Comparison of ENCODE assay signal across 18 cellular contexts in the genomic region with DNA sequence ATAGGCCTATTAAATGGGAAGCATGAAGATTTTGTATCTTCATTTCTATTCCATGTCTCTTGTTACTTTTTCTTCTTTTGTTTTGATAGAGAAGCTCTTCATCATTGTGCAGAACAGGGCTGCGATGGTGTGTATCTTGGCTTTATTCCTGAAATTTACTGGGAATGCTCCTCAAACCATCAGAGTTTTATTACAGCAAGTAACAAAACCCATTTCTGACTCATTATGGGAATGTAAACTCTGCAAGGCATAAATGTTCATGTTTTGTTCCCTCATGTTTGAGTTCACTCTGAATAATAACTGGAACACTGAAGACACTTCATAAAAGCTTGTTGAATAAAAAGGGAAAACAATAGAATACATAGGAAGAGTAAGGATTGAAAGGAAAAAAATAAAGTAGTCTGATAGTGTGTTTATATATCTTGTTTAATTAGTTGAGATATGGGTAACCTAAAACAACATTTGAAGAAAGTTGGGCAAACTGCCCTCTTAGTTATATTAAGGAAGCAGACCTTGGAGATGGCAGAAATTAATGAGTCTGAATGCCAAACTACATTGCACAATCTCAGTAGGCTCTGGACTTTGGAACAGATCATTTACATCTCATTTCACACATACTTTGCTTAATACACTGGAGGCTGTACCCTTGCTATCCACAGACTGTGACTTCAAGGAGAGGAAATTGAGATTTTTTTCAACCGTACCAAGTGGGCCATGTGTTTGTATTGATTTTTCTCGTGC.
DNase-seq lines count a peak whose midpoint lies in the region; ATAC-seq, FAIRE-seq and TF ChIP-seq lines count a peak whose summit lies in the region.
"Had no signal": no experiment of that assay in that cellular context is flagged by ENCODE, and none has a peak within 500 bp of the region (broad histone marks: within the 10 kb centered on the region; RNA-seq: fewer than 3 reads in every experiment).

No MANE protein-coding gene starts in this region.

- BruUV-seq in HepG2 (replicated peaks; lab: Mats Ljungman, UMichigan) = no TSS peak

- H3K9me3 ChIP-seq in left ventricle myocardium inferior (replicated peaks) (no peaks in the 10 kb centered on the region), HepG2 (ENCODE audit: low read length) (peaks cover 48% of the 10 kb centered on the region)

- WGBS in HepG2 (ENCODE audit: low lambda C conversion rate) = 3% methylated on average over 3 of the region's 3 CpGs

- H3K27me3 ChIP-seq in left ventricle myocardium inferior (ENCODE audit: low read depth) = no peaks in the 10 kb centered on the region
- no peaks in the 10 kb centered on the region for H3K27me3 ChIP-seq in HepG2 (ENCODE audit: control insufficient read depth in 1 of 2, insufficient read depth in 2 of 2, low read length in 2 of 2)

- DNase-seq in Right ventricle myocardium inferior (ENCODE audit: missing footprints) (no peak), left ventricle myocardium inferior (no peak), HepG2 (ENCODE audit: low spot score) (no peak), SHP77 treated with DMSO at 0.1 percent for 48 hours (lab: John Stamatoyannopoulos, UW) (no peak)
- DNase-seq: activated CD4-positive, alpha-beta T cell treated with anti-CD3 and anti-CD28 coated beads, Interleukin-2, amount 50 U/mL, for 4 hours; activated gamma-delta T cell treated with Interleukin-2 at 50 U/mL for 16 hours; cerebellar nuclear complex; DMS 273 treated with DMSO at 0.1 percent for 48 hours; foreskin melanocyte; PC-9 had no signal

- H3K79me2 ChIP-seq in HepG2 (ENCODE audit: insufficient read depth, low read length) = no peaks in the 10 kb centered on the region
- H3K79me2 ChIP-seq: parathyroid adenoma had no signal

- H3K27ac ChIP-seq in left ventricle myocardium inferior (replicated peaks) (no peak overlapping the region), HepG2 (ENCODE audit: extremely low read length, insufficient read depth, low read length) (no peak overlapping the region), temporal lobe (ENCODE audit: low read depth, low read length) (peak overlapping the region; percentile 9)
- H3K27ac ChIP-seq: HL-60, parathyroid adenoma, PC-9 had no signal

- ATAC-seq in Right ventricle myocardium inferior (peak; percentile 59), HepG2 (no peak), HG03139 (IDR thresholded peaks at IDR 0.05; ENCODE audit: unreplicated experiment) (no peak)
- ATAC-seq in activated CD4-positive, CD25-positive, alpha-beta regulatory T cell treated with anti-CD3 and anti-CD28 coated beads, Interleukin-2, amount 50 U/mL, for 24 hours = no peak
- ATAC-seq: stimulated activated effector memory CD8-positive, alpha-beta T cell treated with anti-CD3 and anti-CD28 coated beads, Interleukin-12 subunit alpha, Interleukin-12 subunit beta, amount 100 ng/mL, for 72 hours had no signal

- intact Hi-C loops in Right ventricle myocardium inferior (cut with DNase I) = no loop called here
- intact Hi-C loops in left ventricle myocardium inferior (cut with micrococcal nuclease) = no loop called here
- intact Hi-C loops in HepG2 (cut with micrococcal nuclease; ENCODE audit: unreplicated experiment) = no loop called here

- no peaks in the 10 kb centered on the region for H3K4me1 ChIP-seq in left ventricle myocardium inferior
- H3K4me1 ChIP-seq in HepG2 (ENCODE audit: insufficient read depth, low read length) = no peaks in the 10 kb centered on the region
- H3K4me1 ChIP-seq: parathyroid adenoma had no signal

- H3K9ac ChIP-seq in HepG2 (ENCODE audit: insufficient read depth, low read depth, low read length) = no peak overlapping the region
- H3K9ac ChIP-seq: parathyroid adenoma had no signal

- in situ Hi-C loops in HepG2 (cut with HindIII; ENCODE audit: extremely low pct_ligation_motif_present, low pct_unique_long_range_greater_than_20kb) = no loop called here

- no peak for TF ChIP-seq POLR2A in HepG2 (IDR thresholded peaks at IDR 0.05; ENCODE audit: insufficient read depth in 1 of 2, low read depth in 2 of 2, low read length in 2 of 2)

- FAIRE-seq in endometrium (lab: Jason Lieb, UNC) (peak; percentile 99), HepG2 (lab: Jason Lieb, UNC) (no peak)

- H3K4me3 ChIP-seq in left ventricle myocardium inferior (no peak overlapping the region), HepG2 (replicated peaks in 1 of 3; ENCODE audit: insufficient read depth in 1 of 3, low read depth in 2 of 3, low read length in 3 of 3) (no peak overlapping the region)
- H3K4me3 ChIP-seq: lung, PC-9 had no signal

- no peak for TF ChIP-seq RAD21 in HepG2 (CRISPR knock-in tag; IDR thresholded peaks at IDR 0.05)

- no peaks in the 10 kb centered on the region for H3K36me3 ChIP-seq in left ventricle myocardium inferior
- H3K36me3 ChIP-seq in HepG2 (replicated peaks in 1 of 2; ENCODE audit: control insufficient read depth in 1 of 2, insufficient read depth in 2 of 2, low read length in 2 of 2) = no peaks in the 10 kb centered on the region

- TF ChIP-seq EP300 in HepG2 (IDR thresholded peaks at IDR 0.05; ENCODE audit: low read depth in 2 of 2, low read length in 2 of 2) = no peak
- TF ChIP-seq EP300 in HepG2 (CRISPR knock-in tag; IDR thresholded peaks at IDR 0.05; ENCODE audit: borderline replicate concordance) = no peak

- no peak overlapping the region for H2AFZ ChIP-seq in HepG2 (ENCODE audit: low read length)
- H2AFZ ChIP-seq: parathyroid adenoma, PC-9 had no signal

- POLR2A ChIA-PET in HepG2 (lab: Yijun Ruan, JAX) = no interaction called here

- CTCF ChIA-PET in HepG2 (lab: Yijun Ruan, JAX; ENCODE audit: low intra/inter-chr PET ratio, low total read pairs) = no interaction called here

- no peak for TF ChIP-seq CTCF in left ventricle myocardium inferior (IDR thresholded peaks at IDR 0.05; ENCODE audit: borderline replicate concordance)
- no peak for TF ChIP-seq CTCF in HepG2 (CRISPR knock-in tag; IDR thresholded peaks at IDR 0.05)

- H4K20me1 ChIP-seq in HepG2 (ENCODE audit: insufficient read depth, low read length) = no peaks in the 10 kb centered on the region

- H3K4me2 ChIP-seq in HepG2 (ENCODE audit: low read depth, low read length) = no peak overlapping the region
- H3K4me2 ChIP-seq: PC-9 had no signal

TF ChIP-seq in HepG2, 621 proteins besides CTCF, POLR2A, EP300 and RAD21:
- TF ChIP-seq, protein P1, sequence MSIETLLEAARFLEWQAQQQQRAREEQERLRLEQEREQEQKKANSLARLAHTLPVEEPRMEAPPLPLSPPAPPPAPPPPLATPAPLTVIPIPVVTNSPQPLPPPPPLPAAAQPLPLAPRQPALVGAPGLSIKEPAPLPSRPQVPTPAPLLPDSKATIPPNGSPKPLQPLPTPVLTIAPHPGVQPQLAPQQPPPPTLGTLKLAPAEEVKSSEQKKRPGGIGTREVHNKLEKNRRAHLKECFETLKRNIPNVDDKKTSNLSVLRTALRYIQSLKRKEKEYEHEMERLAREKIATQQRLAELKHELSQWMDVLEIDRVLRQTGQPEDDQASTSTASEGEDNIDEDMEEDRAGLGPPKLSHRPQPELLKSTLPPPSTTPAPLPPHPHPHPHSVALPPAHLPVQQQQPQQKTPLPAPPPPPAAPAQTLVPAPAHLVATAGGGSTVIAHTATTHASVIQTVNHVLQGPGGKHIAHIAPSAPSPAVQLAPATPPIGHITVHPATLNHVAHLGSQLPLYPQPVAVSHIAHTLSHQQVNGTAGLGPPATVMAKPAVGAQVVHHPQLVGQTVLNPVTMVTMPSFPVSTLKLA (IDR thresholded peaks at IDR 0.05) = peak; percentile 33; the same call in 1 of the 2 replicates
- TF ChIP-seq ZNF563 (CRISPR knock-in tag; IDR thresholded peaks at IDR 0.05) = no peak
- TF ChIP-seq CEBPB (IDR thresholded peaks at IDR 0.05; ENCODE audit: borderline replicate concordance, low read depth, low read length) = peak; percentile 17; the same call in 1 of the 2 replicates
TF ChIP-seq in HepG2: peak in this region for 2.
